1 cellular context compared by ENCODE assay signal in the genomic region with DNA sequence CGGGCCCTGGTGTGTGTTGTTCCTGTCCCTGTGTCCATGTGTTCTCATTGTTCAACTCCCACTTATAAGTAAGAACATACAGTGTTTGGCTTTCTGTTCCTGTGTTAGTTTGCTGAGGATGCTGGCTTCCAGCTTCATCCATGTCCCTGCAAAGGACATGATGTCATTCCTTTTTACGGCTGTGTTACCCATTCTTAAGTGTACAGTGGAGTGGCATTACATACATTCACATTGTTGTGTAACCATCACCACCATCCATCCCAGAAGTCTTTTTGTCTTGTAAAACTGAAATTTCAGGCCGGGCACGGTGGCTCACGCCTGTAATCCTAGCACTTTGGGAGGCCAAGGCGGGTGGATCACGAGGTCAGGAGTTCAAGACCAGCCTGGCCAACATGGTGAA.
TF ChIP-seq lines count a peak whose summit lies in the region.

No MANE protein-coding gene starts in this region.

TF ChIP-seq in HEK293, 187 proteins besides CTCF, POLR2A, EP300 and RAD21 (continued from another document):
- TF ChIP-seq, protein P1, sequence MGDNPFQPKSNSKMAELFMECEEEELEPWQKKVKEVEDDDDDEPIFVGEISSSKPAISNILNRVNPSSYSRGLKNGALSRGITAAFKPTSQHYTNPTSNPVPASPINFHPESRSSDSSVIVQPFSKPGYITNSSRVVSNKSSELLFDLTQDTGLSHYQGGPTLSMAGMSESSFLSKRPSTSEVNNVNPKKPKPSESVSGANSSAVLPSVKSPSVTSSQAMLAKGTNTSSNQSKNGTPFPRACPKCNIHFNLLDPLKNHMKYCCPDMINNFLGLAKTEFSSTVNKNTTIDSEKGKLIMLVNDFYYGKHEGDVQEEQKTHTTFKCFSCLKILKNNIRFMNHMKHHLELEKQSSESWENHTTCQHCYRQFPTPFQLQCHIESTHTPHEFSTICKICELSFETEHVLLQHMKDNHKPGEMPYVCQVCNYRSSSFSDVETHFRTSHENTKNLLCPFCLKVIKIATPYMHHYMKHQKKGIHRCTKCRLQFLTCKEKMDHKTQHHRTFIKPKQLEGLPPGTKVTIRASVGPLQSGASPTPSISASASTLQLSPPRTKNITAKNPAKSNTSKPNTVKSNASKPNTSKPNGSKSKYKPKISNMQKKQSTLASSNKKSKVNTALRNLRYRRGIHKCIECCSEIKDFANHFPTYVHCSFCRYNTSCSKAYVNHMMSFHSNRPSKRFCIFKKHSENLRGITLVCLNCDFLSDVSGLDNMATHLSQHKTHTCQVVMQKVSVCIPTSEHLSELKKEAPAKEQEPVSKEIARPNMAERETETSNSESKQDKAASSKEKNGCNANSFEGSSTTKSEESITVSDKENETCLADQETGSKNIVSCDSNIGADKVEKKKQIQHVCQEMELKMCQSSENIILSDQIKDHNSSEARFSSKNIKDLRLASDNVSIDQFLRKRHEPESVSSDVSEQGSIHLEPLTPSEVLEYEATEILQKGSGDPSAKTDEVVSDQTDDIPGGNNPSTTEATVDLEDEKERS (tag by site-specific recombination; IDR thresholded peaks at IDR 0.05): peak; percentile 15; the same call in 1 of the 2 replicates
- TF ChIP-seq ZNF366 (tag by site-specific recombination; conservative IDR thresholded peaks at IDR 0.05) (peak; percentile 42; the same call in 1 of the 2 replicates), ZBTB21 (tag by site-specific recombination; IDR thresholded peaks at IDR 0.05) (peak; percentile 31; the same call in 1 of the 2 replicates), ZNF24 (tag by site-specific recombination; IDR thresholded peaks at IDR 0.05) (peak; percentile 66; the same call in 1 of the 2 replicates), SP7 (tag by site-specific recombination; IDR thresholded peaks at IDR 0.05) (peak; percentile 38; the same call in 1 of the 2 replicates), ZEB2 (tag by site-specific recombination; IDR thresholded peaks at IDR 0.05) (0 out of 2 replicates have a peak, but pooled peaks have one; percentile 22)
- TF ChIP-seq, protein P2, sequence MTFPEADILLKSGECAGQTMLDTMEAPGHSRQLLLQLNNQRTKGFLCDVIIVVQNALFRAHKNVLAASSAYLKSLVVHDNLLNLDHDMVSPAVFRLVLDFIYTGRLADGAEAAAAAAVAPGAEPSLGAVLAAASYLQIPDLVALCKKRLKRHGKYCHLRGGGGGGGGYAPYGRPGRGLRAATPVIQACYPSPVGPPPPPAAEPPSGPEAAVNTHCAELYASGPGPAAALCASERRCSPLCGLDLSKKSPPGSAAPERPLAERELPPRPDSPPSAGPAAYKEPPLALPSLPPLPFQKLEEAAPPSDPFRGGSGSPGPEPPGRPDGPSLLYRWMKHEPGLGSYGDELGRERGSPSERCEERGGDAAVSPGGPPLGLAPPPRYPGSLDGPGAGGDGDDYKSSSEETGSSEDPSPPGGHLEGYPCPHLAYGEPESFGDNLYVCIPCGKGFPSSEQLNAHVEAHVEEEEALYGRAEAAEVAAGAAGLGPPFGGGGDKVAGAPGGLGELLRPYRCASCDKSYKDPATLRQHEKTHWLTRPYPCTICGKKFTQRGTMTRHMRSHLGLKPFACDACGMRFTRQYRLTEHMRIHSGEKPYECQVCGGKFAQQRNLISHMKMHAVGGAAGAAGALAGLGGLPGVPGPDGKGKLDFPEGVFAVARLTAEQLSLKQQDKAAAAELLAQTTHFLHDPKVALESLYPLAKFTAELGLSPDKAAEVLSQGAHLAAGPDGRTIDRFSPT (tag by site-specific recombination; IDR thresholded peaks at IDR 0.05): peak; percentile 76
- TF ChIP-seq, protein P3, sequence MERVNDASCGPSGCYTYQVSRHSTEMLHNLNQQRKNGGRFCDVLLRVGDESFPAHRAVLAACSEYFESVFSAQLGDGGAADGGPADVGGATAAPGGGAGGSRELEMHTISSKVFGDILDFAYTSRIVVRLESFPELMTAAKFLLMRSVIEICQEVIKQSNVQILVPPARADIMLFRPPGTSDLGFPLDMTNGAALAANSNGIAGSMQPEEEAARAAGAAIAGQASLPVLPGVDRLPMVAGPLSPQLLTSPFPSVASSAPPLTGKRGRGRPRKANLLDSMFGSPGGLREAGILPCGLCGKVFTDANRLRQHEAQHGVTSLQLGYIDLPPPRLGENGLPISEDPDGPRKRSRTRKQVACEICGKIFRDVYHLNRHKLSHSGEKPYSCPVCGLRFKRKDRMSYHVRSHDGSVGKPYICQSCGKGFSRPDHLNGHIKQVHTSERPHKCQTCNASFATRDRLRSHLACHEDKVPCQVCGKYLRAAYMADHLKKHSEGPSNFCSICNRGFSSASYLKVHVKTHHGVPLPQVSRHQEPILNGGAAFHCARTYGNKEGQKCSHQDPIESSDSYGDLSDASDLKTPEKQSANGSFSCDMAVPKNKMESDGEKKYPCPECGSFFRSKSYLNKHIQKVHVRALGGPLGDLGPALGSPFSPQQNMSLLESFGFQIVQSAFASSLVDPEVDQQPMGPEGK (tag by site-specific recombination; IDR thresholded peaks at IDR 0.05): 0 out of 2 replicates have a peak, but pooled peaks have one; percentile 2
- TF ChIP-seq, protein P4, sequence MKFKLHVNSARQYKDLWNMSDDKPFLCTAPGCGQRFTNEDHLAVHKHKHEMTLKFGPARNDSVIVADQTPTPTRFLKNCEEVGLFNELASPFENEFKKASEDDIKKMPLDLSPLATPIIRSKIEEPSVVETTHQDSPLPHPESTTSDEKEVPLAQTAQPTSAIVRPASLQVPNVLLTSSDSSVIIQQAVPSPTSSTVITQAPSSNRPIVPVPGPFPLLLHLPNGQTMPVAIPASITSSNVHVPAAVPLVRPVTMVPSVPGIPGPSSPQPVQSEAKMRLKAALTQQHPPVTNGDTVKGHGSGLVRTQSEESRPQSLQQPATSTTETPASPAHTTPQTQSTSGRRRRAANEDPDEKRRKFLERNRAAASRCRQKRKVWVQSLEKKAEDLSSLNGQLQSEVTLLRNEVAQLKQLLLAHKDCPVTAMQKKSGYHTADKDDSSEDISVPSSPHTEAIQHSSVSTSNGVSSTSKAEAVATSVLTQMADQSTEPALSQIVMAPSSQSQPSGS (tag by site-specific recombination; IDR thresholded peaks at IDR 0.05; ENCODE audit: low read depth): peak; percentile 94
- TF ChIP-seq, protein P5, sequence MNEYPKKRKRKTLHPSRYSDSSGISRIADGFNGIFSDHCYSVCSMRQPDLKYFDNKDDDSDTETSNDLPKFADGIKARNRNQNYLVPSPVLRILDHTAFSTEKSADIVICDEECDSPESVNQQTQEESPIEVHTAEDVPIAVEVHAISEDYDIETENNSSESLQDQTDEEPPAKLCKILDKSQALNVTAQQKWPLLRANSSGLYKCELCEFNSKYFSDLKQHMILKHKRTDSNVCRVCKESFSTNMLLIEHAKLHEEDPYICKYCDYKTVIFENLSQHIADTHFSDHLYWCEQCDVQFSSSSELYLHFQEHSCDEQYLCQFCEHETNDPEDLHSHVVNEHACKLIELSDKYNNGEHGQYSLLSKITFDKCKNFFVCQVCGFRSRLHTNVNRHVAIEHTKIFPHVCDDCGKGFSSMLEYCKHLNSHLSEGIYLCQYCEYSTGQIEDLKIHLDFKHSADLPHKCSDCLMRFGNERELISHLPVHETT (tag by site-specific recombination; IDR thresholded peaks at IDR 0.05): peak; percentile 48; the same call in 1 of the 2 replicates
- TF ChIP-seq, protein P6, sequence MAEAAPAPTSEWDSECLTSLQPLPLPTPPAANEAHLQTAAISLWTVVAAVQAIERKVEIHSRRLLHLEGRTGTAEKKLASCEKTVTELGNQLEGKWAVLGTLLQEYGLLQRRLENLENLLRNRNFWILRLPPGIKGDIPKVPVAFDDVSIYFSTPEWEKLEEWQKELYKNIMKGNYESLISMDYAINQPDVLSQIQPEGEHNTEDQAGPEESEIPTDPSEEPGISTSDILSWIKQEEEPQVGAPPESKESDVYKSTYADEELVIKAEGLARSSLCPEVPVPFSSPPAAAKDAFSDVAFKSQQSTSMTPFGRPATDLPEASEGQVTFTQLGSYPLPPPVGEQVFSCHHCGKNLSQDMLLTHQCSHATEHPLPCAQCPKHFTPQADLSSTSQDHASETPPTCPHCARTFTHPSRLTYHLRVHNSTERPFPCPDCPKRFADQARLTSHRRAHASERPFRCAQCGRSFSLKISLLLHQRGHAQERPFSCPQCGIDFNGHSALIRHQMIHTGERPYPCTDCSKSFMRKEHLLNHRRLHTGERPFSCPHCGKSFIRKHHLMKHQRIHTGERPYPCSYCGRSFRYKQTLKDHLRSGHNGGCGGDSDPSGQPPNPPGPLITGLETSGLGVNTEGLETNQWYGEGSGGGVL (tag by site-specific recombination; IDR thresholded peaks at IDR 0.05): peak; percentile 30; the same call in 1 of the 2 replicates
